ENCODE assay signal across 15 cellular contexts in genomic region chr10:124675824-124676223, GRCh38.
DNase-seq lines count a peak whose midpoint lies in the region; ATAC-seq and TF ChIP-seq lines count a peak whose summit lies in the region.
"Had no signal": no experiment of that assay in that cellular context is flagged by ENCODE, and none has a peak within 500 bp of the region (broad histone marks: within the 10 kb centered on the region; RNA-seq: fewer than 3 reads in every experiment).

No MANE protein-coding gene starts in this region.

- intact Hi-C loops in activated B cell treated with CpG ODN at 0.5 μM for 24 hours (cut with micrococcal nuclease), result no loop called here
- intact Hi-C loops in activated CD8-positive, alpha-beta T cell treated with anti-CD3 and anti-CD28 coated beads for 36 hours (cut with micrococcal nuclease), result no loop called here

- no peak for DNase-seq in activated naive CD4-positive, alpha-beta T cell treated with anti-CD3 and anti-CD28 coated beads, Interleukin-2, amount 50 U/mL, for 72 hours (ENCODE audit: low spot score in 2 of 2)
- DNase-seq in activated B cell treated with CpG ODN at 0.5 μM for 24 hours (no peak), memory B cell (ENCODE audit: low spot score in 2 of 2) (no peak), substantia nigra (lab: John Stamatoyannopoulos, UW) (no peak), SK-N-DZ (ENCODE audit: low spot score) (no peak), hepatic stellate cell (ENCODE audit: low spot score) (no peak)
- no peak for DNase-seq in activated CD8-positive, alpha-beta T cell treated with anti-CD3 and anti-CD28 coated beads for 36 hours
- DNase-seq: 8988T; activated CD4-positive, alpha-beta T cell treated with anti-CD3 and anti-CD28 coated beads for 36 hours; BE2C; HCEC 1CT; NCI-H1417; NCI-H2171 had no signal

- no peak for TF ChIP-seq CTCF in activated B cell treated with CpG ODN at 0.5 μM for 24 hours (IDR thresholded peaks at IDR 0.05)
- no peak for TF ChIP-seq CTCF in activated CD8-positive, alpha-beta T cell treated with anti-CD3 and anti-CD28 coated beads for 36 hours (IDR thresholded peaks at IDR 0.05)

- H3K4me3 Mint-ChIP-seq in activated naive CD4-positive, alpha-beta T cell treated with anti-CD3 and anti-CD28 coated beads, Interleukin-2, amount 50 U/mL, for 24 hours, result peak overlapping the region; percentile 33
- no peak overlapping the region for H3K4me3 Mint-ChIP-seq in activated B cell treated with CpG ODN at 0.5 μM for 24 hours
- no peak overlapping the region for H3K4me3 Mint-ChIP-seq in memory B cell
- no peak overlapping the region for H3K4me3 Mint-ChIP-seq in activated CD8-positive, alpha-beta T cell treated with anti-CD3 and anti-CD28 coated beads for 36 hours
- H3K4me3 Mint-ChIP-seq: activated CD4-positive, alpha-beta T cell treated with anti-CD3 and anti-CD28 coated beads for 36 hours had no signal

- H3K36me3 Mint-ChIP-seq in activated naive CD4-positive, alpha-beta T cell treated with anti-CD3 and anti-CD28 coated beads, Interleukin-2, amount 50 U/mL, for 24 hours, result peaks cover 9% of the 10 kb centered on the region
- H3K36me3 Mint-ChIP-seq in activated naive CD4-positive, alpha-beta T cell treated with anti-CD3 and anti-CD28 coated beads, Interleukin-2, amount 50 U/mL, for 72 hours, result peaks cover 7 to 16% of the 10 kb centered on the region in 2 donors
- peaks cover 91% of the 10 kb centered on the region for H3K36me3 Mint-ChIP-seq in activated B cell treated with CpG ODN at 0.5 μM for 24 hours (ENCODE audit: low read depth)
- peaks cover 29% of the 10 kb centered on the region for H3K36me3 Mint-ChIP-seq in memory B cell
- H3K36me3 Mint-ChIP-seq in activated CD8-positive, alpha-beta T cell treated with anti-CD3 and anti-CD28 coated beads for 36 hours (ENCODE audit: low read depth), result peaks cover 26% of the 10 kb centered on the region

- H3K27ac ChIP-seq in substantia nigra (ENCODE audit: low read depth, low read length, poor library complexity, severe bottlenecking), result peak overlapping the region; percentile 95
- H3K27ac ChIP-seq: gastroesophageal sphincter had no signal

- H3K27me3 Mint-ChIP-seq in activated naive CD4-positive, alpha-beta T cell treated with anti-CD3 and anti-CD28 coated beads, Interleukin-2, amount 50 U/mL, for 24 hours, result no peaks in the 10 kb centered on the region
- H3K27me3 Mint-ChIP-seq in activated B cell treated with CpG ODN at 0.5 μM for 24 hours (no peaks in the 10 kb centered on the region), memory B cell (no peaks in the 10 kb centered on the region)
- H3K27me3 Mint-ChIP-seq in activated CD8-positive, alpha-beta T cell treated with anti-CD3 and anti-CD28 coated beads for 36 hours, result no peaks in the 10 kb centered on the region
- H3K27me3 Mint-ChIP-seq: activated CD4-positive, alpha-beta T cell treated with anti-CD3 and anti-CD28 coated beads for 36 hours had no signal

- no peak for ATAC-seq in activated naive CD4-positive, alpha-beta T cell treated with anti-CD3 and anti-CD28 coated beads, Interleukin-2, amount 50 U/mL, for 72 hours
- ATAC-seq in activated B cell treated with CpG ODN at 0.5 μM for 24 hours (ENCODE audit: low read depth) (no peak), memory B cell (ENCODE audit: low read depth) (no peak)
- no peak for ATAC-seq in activated CD8-positive, alpha-beta T cell treated with anti-CD3 and anti-CD28 coated beads for 36 hours
- ATAC-seq: activated CD4-positive, alpha-beta T cell treated with anti-CD3 and anti-CD28 coated beads for 36 hours; gastroesophageal sphincter had no signal

- POLR2A ChIA-PET in activated B cell treated with CpG ODN at 0.5 μM for 24 hours (lab: Charles Lee), result interaction anchor here (0.5 kb wide), 1 partner anchor 57 kb away, joined by 3 read pairs; no protein-coding TSS in a partner anchor
- POLR2A ChIA-PET in activated CD8-positive, alpha-beta T cell treated with anti-CD3 and anti-CD28 coated beads for 36 hours (lab: Charles Lee), result interaction anchor here (1.7 to 2.6 kb wide), 3 partner anchors 12 to 65 kb away, joined by 5 to 13 read pairs (median 8); no protein-coding TSS in a partner anchor

- CTCF ChIA-PET in activated B cell treated with CpG ODN at 0.5 μM for 24 hours (lab: Charles Lee), result no interaction called here
- CTCF ChIA-PET in activated CD8-positive, alpha-beta T cell treated with anti-CD3 and anti-CD28 coated beads for 36 hours (lab: Charles Lee), result interaction anchor here (0.7 to 5.2 kb wide), 3 partner anchors 65 to 143 kb away, joined by 3 to 32 read pairs (median 3); no protein-coding TSS in a partner anchor

- H3K9me3 Mint-ChIP-seq in activated naive CD4-positive, alpha-beta T cell treated with anti-CD3 and anti-CD28 coated beads, Interleukin-2, amount 50 U/mL, for 24 hours, result no peaks in the 10 kb centered on the region
- H3K9me3 Mint-ChIP-seq in activated naive CD4-positive, alpha-beta T cell treated with anti-CD3 and anti-CD28 coated beads, Interleukin-2, amount 50 U/mL, for 72 hours, result no peaks in the 10 kb centered on the region
- H3K9me3 Mint-ChIP-seq in activated B cell treated with CpG ODN at 0.5 μM for 24 hours (no peaks in the 10 kb centered on the region), memory B cell (no peaks in the 10 kb centered on the region)
- no peaks in the 10 kb centered on the region for H3K9me3 Mint-ChIP-seq in activated CD8-positive, alpha-beta T cell treated with anti-CD3 and anti-CD28 coated beads for 36 hours

- peaks cover 100% of the 10 kb centered on the region for H3K4me1 Mint-ChIP-seq in activated naive CD4-positive, alpha-beta T cell treated with anti-CD3 and anti-CD28 coated beads, Interleukin-2, amount 50 U/mL, for 24 hours
- H3K4me1 Mint-ChIP-seq in activated B cell treated with CpG ODN at 0.5 μM for 24 hours, result peaks cover 82% of the 10 kb centered on the region
- peaks cover 42% of the 10 kb centered on the region for H3K4me1 Mint-ChIP-seq in memory B cell
- peaks cover 82% of the 10 kb centered on the region for H3K4me1 Mint-ChIP-seq in activated CD8-positive, alpha-beta T cell treated with anti-CD3 and anti-CD28 coated beads for 36 hours (ENCODE audit: low read depth)

- no peak overlapping the region for H3K27ac Mint-ChIP-seq in activated naive CD4-positive, alpha-beta T cell treated with anti-CD3 and anti-CD28 coated beads, Interleukin-2, amount 50 U/mL, for 24 hours
- no peak overlapping the region for H3K27ac Mint-ChIP-seq in activated naive CD4-positive, alpha-beta T cell treated with anti-CD3 and anti-CD28 coated beads, Interleukin-2, amount 50 U/mL, for 72 hours
- peak overlapping the region; percentile 65 for H3K27ac Mint-ChIP-seq in activated B cell treated with CpG ODN at 0.5 μM for 24 hours
- peak overlapping the region; percentile 14 for H3K27ac Mint-ChIP-seq in memory B cell
- no peak overlapping the region for H3K27ac Mint-ChIP-seq in activated CD8-positive, alpha-beta T cell treated with anti-CD3 and anti-CD28 coated beads for 36 hours

Comparison
In these comparisons a context has a peak if more than half of its experiments do, and no peak if none do; other contexts are left out.
1. H3K27ac Mint-ChIP-seq: peak in activated B cell treated with CpG ODN at 0.5 μM for 24 hours (single experiment) and memory B cell (single experiment); none in activated naive CD4-positive, alpha-beta T cell treated with anti-CD3 and anti-CD28 coated beads, Interleukin-2, amount 50 U/mL, for 24 hours (single experiment), activated naive CD4-positive, alpha-beta T cell treated with anti-CD3 and anti-CD28 coated beads, Interleukin-2, amount 50 U/mL, for 72 hours (0 of 2) and activated CD8-positive, alpha-beta T cell treated with anti-CD3 and anti-CD28 coated beads for 36 hours (single experiment).